Comparison of ENCODE assay signal across 20 cellular contexts in genomic region chr1:108685524-108685923, GRCh38. TPM values are rescaled to one million over a fixed set of nuclear protein-coding genes. Genes with fewer than 3 reads are reported as not detected.
A peak's percentile ranks its signal among the peaks of the same experiment; 100 is the strongest.
DNase-seq lines count a peak whose midpoint lies in the region; ATAC-seq and FAIRE-seq lines count a peak whose summit lies in the region.
"Had no signal": no experiment of that assay in that cellular context is flagged by ENCODE, and none has a peak within 500 bp of the region (broad histone marks: within the 10 kb centered on the region; RNA-seq: fewer than 3 reads in every experiment).

No MANE protein-coding gene starts in this region.

- FAIRE-seq in small intestine (lab: Jason Lieb, UNC): no peak

- H3K4me3 ChIP-seq in H7 (ENCODE audit: insufficient read depth, low read depth, low read length) (no peak overlapping the region), small intestine (ENCODE audit: low read depth in 1 of 2, low read length in 2 of 2) (no peak overlapping the region)
- H3K4me3 ChIP-seq: HAP-1 had no signal

- DNase-seq in H7 (peak; percentile 37), NCI-H146 (lab: John Stamatoyannopoulos, UW) (peak; percentile 44), NCI-H69 (lab: John Stamatoyannopoulos, UW) (peak; percentile 69), iPS-NIHi7 (ENCODE audit: extremely low spot score) (peak; percentile 12), NCI-H1694 (lab: John Stamatoyannopoulos, UW) (no peak), small intestine (no peak)
- DNase-seq: ACHN, AML-193, COR-L47, EL, KBM-7, NCI-H1694 treated with DMSO at 0.1 percent for 48 hours, NCI-H510A treated with DMSO at 0.1 percent for 48 hours, OCI-M1, RPMI8226, SIG-M5, T-helper 2 cell had no signal

- H3K9me3 ChIP-seq in small intestine (ENCODE audit: control insufficient read depth, low read depth): no peaks in the 10 kb centered on the region
- H3K9me3 ChIP-seq: HAP-1 had no signal

- no peak overlapping the region for H3K27ac ChIP-seq in small intestine (ENCODE audit: low read depth in 1 of 2, low read length in 1 of 2)

- WGBS in small intestine, 3 donors: 75 to 89% (median 87%) methylated on average over 1 of the region's 1 CpG

- ATAC-seq in GM21786 (IDR thresholded peaks at IDR 0.05; ENCODE audit: unreplicated experiment): no peak

- H3K4me1 ChIP-seq in small intestine (ENCODE audit: control insufficient read depth in 2 of 2, insufficient read depth in 1 of 2, low read depth in 1 of 2, low read length in 1 of 2): no peaks in the 10 kb centered on the region
- H3K4me1 ChIP-seq: HAP-1 had no signal

- H3K27me3 ChIP-seq in H7 (ENCODE audit: control insufficient read depth, insufficient read depth, low read length): no peaks in the 10 kb centered on the region
- H3K27me3 ChIP-seq in small intestine (ENCODE audit: control insufficient read depth in 2 of 2, insufficient read depth in 2 of 2, low read length in 2 of 2): no peaks in the 10 kb centered on the region

- no peaks in the 10 kb centered on the region for H3K36me3 ChIP-seq in H7 (replicated peaks; ENCODE audit: control insufficient read depth, insufficient read depth, low read length)
- no peaks in the 10 kb centered on the region for H3K36me3 ChIP-seq in small intestine (ENCODE audit: control insufficient read depth in 2 of 2, insufficient read depth in 2 of 2, low read length in 2 of 2)
- H3K36me3 ChIP-seq: HAP-1 had no signal

RNA-seq across cellular contexts. Expression of gene PRPF38B, which starts 6.6 kb away (rescaled TPM):
- 31.9 and 41.3 TPM in 2 replicates for total RNA-seq in H7 (2014; rRNA removed; shearing (Covaris generic))
- 10 to 100 TPM; 22.7 to 30.0 (median 23.2) TPM for polyA plus RNA-seq in small intestine

RNA-seq across cellular contexts. Expression of gene HENMT1, which starts 24.6 kb away (rescaled TPM):
- total RNA-seq in H7 (2014; rRNA removed; shearing (Covaris generic)): 17.5 and 18.0 TPM in 2 replicates
- 10 to 100 TPM in 1 of 3 donors, 1 to 10 TPM in 2; 9.2 to 10.8 (median 10.0) TPM for polyA plus RNA-seq in small intestine

RNA-seq across cellular contexts. Expression of gene FNDC7, which starts 27.2 kb away (rescaled TPM):
- total RNA-seq in H7 (2014; rRNA removed; shearing (Covaris generic)): 0.03 and 0.33 TPM in 2 replicates
- polyA plus RNA-seq in small intestine: not detected
- polyA plus RNA-seq: CD14-positive monocyte had no signal

Comparison
In these comparisons a context has a peak if more than half of its experiments do, and no peak if none do; other contexts are left out.
1. DNase-seq: peak in H7 (single experiment), NCI-H146 (single experiment), NCI-H69 (single experiment) and iPS-NIHi7 (single experiment); none in NCI-H1694 (single experiment) and small intestine (single experiment).